ENCODE assay signal across 8 cellular contexts in genomic region chr1:101236546-101237228, GRCh38. TPM values are rescaled to one million over a fixed set of nuclear protein-coding genes. Genes with fewer than 3 reads are reported as not detected.
A peak's percentile ranks its signal among the peaks of the same experiment; 100 is the strongest.
DNase-seq lines count a peak whose midpoint lies in the region; ATAC-seq, FAIRE-seq and TF ChIP-seq lines count a peak whose summit lies in the region.

Gene S1PR1, plus strand, starts transcription at chr1:101237019. Its CDS starts 1,966 bp downstream, at chr1:101238985.

- TF ChIP-seq CTCF in AG04450 (IDR thresholded peaks at IDR 0.05; ENCODE audit: low read depth, low read length) (no peak), K562 (IDR thresholded peaks at IDR 0.05 in 2 of 3, conservative IDR thresholded peaks at IDR 0.05 in 1 of 3; ENCODE audit: insufficient read depth in 2 of 3, low read depth in 1 of 3, low read length in 3 of 3) (no peak)

- no TSS peak for BruUV-seq in K562 (replicated peaks; lab: Mats Ljungman, UMichigan)

- in situ Hi-C loops in K562 (cut with MboI): loop anchor here (5.0 kb wide), 1 partner anchor 51 kb away; no protein-coding TSS in a partner anchor

- H2AFZ ChIP-seq in K562 (ENCODE audit: low read depth, low read length): peak within 1 kb of the TSS; percentile 67

- H3K4me2 ChIP-seq in K562 (ENCODE audit: insufficient read depth, low read length) (peak within 1 kb of the TSS; percentile 50), skeletal muscle satellite cell (ENCODE audit: low read length) (peak within 1 kb of the TSS; percentile 90)

- H4K20me1 ChIP-seq in K562 (replicated peaks; ENCODE audit: control insufficient read depth, insufficient read depth, low read length): no peaks in the 10 kb centered on the region

- no peak for TF ChIP-seq EP300 in K562 (IDR thresholded peaks at IDR 0.05; ENCODE audit: low read length)

- H3K27ac ChIP-seq in AG04450 (ENCODE audit: low read depth, low read length): peak within 1 kb of the TSS; percentile 70
- no peak within 1 kb of the TSS for H3K27ac ChIP-seq in K562 (ENCODE audit: extremely low read depth, low read depth, low read length)

- no peaks in the 10 kb centered on the region for H3K79me2 ChIP-seq in K562 (ENCODE audit: control insufficient read depth, insufficient read depth, low read length)

- H3K9me3 ChIP-seq in AG04450 (ENCODE audit: control insufficient read depth, insufficient read depth, low read length): no peaks in the 10 kb centered on the region; the same call in 1 of the 2 replicates
- no peaks in the 10 kb centered on the region for H3K9me3 ChIP-seq in K562 (replicated peaks; ENCODE audit: control insufficient read depth, insufficient read depth, low read depth, low read length)
- no peaks in the 10 kb centered on the region for H3K9me3 ChIP-seq in iPS-15b (ENCODE audit: control insufficient read depth, insufficient read depth, low read length)
- no peaks in the 10 kb centered on the region for H3K9me3 ChIP-seq in skeletal muscle satellite cell (replicated peaks; ENCODE audit: low read length)

- WGBS in K562 (ENCODE audit: insufficient coverage, low coverage, missing lambda C conversion rate): 1% methylated on average over 45 of the region's 45 CpGs

- no peaks in the 10 kb centered on the region for H3K9me1 ChIP-seq in K562 (ENCODE audit: control insufficient read depth, insufficient read depth, low read length)

- ATAC-seq in GM19324 (IDR thresholded peaks at IDR 0.05; ENCODE audit: low FRiP score, unreplicated experiment) (peak; percentile 30), HG03439 (IDR thresholded peaks at IDR 0.05; ENCODE audit: unreplicated experiment) (peak; percentile 18), K562 (peak; percentile 44)

- no peak for TF ChIP-seq RAD21 in K562 (CRISPR knock-in tag; conservative IDR thresholded peaks at IDR 0.05 in 1 of 2, IDR thresholded peaks at IDR 0.05 in 1 of 2)

- H3K9ac ChIP-seq in K562 (ENCODE audit: insufficient read depth in 1 of 2, low read depth in 2 of 2, low read length in 2 of 2) (peak within 1 kb of the TSS in 1 of 2 experiments; percentile 84; a peak in 2 of 4 replicates), iPS-15b (ENCODE audit: low read depth, low read length) (peak within 1 kb of the TSS; percentile 62), skeletal muscle satellite cell (ENCODE audit: low read depth, low read length) (peak within 1 kb of the TSS; percentile 92)

- no peaks in the 10 kb centered on the region for H3K27me3 ChIP-seq in AG04450 (ENCODE audit: control insufficient read depth, insufficient read depth, low read length)
- H3K27me3 ChIP-seq in K562 (ENCODE audit: control insufficient read depth in 2 of 2, insufficient read depth in 2 of 2, low read length in 2 of 2): peaks cover 0 to 23% of the 10 kb centered on the region in 2 experiments; a peak in 4 of 5 replicates
- H3K27me3 ChIP-seq in iPS-15b (ENCODE audit: control insufficient read depth, insufficient read depth, low read length): peaks cover 34% of the 10 kb centered on the region
- H3K27me3 ChIP-seq in skeletal muscle satellite cell (ENCODE audit: control insufficient read depth, insufficient read depth, low read length): no peaks in the 10 kb centered on the region

- intact Hi-C loops in K562 (cut with micrococcal nuclease): loop anchor here (1.0 to 5.0 kb wide), 3 partner anchors 44 to 209 kb away; partner anchors contain the start of gene DPH5

- no peak for FAIRE-seq in K562 (lab: Jason Lieb, UNC)

- DNase-seq in AG04450 (ENCODE audit: low read depth, low spot score): no peak
- peak; percentile 73 for DNase-seq in T-helper 22 cell (ENCODE audit: low read depth)
- peak in 1 of 4 experiments; percentile 18 for DNase-seq in K562 (ENCODE audit: extremely low read depth in 1 of 4, low spot score in 3 of 4)
- no peak for DNase-seq in NCI-H187 (lab: John Stamatoyannopoulos, UW)

- CTCF ChIA-PET in AG04450 (lab: Charles Lee): interaction anchor here (0.7 to 5.0 kb wide), 5 partner anchors 15 to 758 kb away, joined by 3 to 73 read pairs (median 3); no protein-coding TSS in a partner anchor
- CTCF ChIA-PET in K562 (lab: Yijun Ruan, JAX; ENCODE audit: low intra/inter-chr PET ratio): no interaction called here

- H3K36me3 ChIP-seq in K562 (ENCODE audit: control insufficient read depth, insufficient read depth, low read length) (no peaks in the 10 kb centered on the region), iPS-15b (ENCODE audit: control insufficient read depth, insufficient read depth, low read length) (no peaks in the 10 kb centered on the region), skeletal muscle satellite cell (ENCODE audit: insufficient read depth, low read length) (peaks cover 22% of the 10 kb centered on the region)

- H3K4me1 ChIP-seq in K562 (replicated peaks in 1 of 2; ENCODE audit: control insufficient read depth in 2 of 2, insufficient read depth in 2 of 2, low read length in 2 of 2): peaks cover 9 to 27% of the 10 kb centered on the region in 2 experiments; a peak in 4 of 5 replicates
- peaks cover 6% of the 10 kb centered on the region for H3K4me1 ChIP-seq in iPS-15b (ENCODE audit: control insufficient read depth, insufficient read depth, low read length)
- peaks cover 10% of the 10 kb centered on the region for H3K4me1 ChIP-seq in skeletal muscle satellite cell (ENCODE audit: control insufficient read depth, insufficient read depth, low read length)

- no peak for TF ChIP-seq POLR2A in K562 (conservative IDR thresholded peaks at IDR 0.05)

- H3K4me3 ChIP-seq in AG04450 (ENCODE audit: low read depth, low read length) (peak within 1 kb of the TSS; percentile 80), K562 (peak within 1 kb of the TSS; percentile 27), iPS-15b (ENCODE audit: low read depth, low read length) (peak within 1 kb of the TSS; percentile 74), skeletal muscle satellite cell (ENCODE audit: low read length) (peak within 1 kb of the TSS; percentile 87)

- POLR2A ChIA-PET in AG04450 (lab: Yijun Ruan, JAX) (interaction anchor here (0.7 to 2.5 kb wide), 8 partner anchors 36 to 326 kb away, joined by 3 to 17 read pairs (median 5); partner anchors contain the start of gene DPH5), K562 (lab: Yijun Ruan, JAX) (no interaction called here)

TF ChIP-seq in K562, 482 proteins besides CTCF, POLR2A, EP300 and RAD21 (continues in another document):
- TF ChIP-seq UBTF (IDR thresholded peaks at IDR 0.05; ENCODE audit: borderline replicate concordance in 1 of 2, low read depth in 2 of 2, low read length in 2 of 2): 0 out of 4 replicates have a peak, but pooled peaks of 1 of the 2 experiments have one; percentile 28
- peak; percentile 97 for TF ChIP-seq CBX8 (IDR thresholded peaks at IDR 0.05; ENCODE audit: borderline replicate concordance, extremely low read depth, low read depth, low read length, poor library complexity, severe bottlenecking)
- 0 out of 2 replicates have a peak, but pooled peaks have one; percentile 9 for TF ChIP-seq VEZF1 (CRISPR knock-in tag; IDR thresholded peaks at IDR 0.05)
- TF ChIP-seq HEY1 (CRISPR knock-in tag; IDR thresholded peaks at IDR 0.05; ENCODE audit: borderline replicate concordance): no peak
- TF ChIP-seq TBL1XR1 (IDR thresholded peaks at IDR 0.05; ENCODE audit: low read length in 2 of 2): no peak

RNA-seq across cellular contexts. Expression of gene S1PR1, which starts in this region (rescaled TPM):
- polyA plus RNA-seq in AG04450 (2011; rRNA removed) (35.8 and 38.1 TPM in 2 replicates), K562 (2011; rRNA removed) (0.85 and 1.0 TPM in 2 replicates), K562 (2014; fragmentation: Illumina TruSeq; extraction: Trizol) (0.43 and 0.54 TPM in 2 replicates), K562 (2014; fragmentation: Nextera tagmentation; extraction: Ambion mirVana) (under 1 TPM; 0.22 to 0.51 TPM), K562 (2014; rRNA removed) (0.32 and 0.34 TPM in 2 replicates)
- polyA minus RNA-seq in AG04450 (2011; rRNA and poly(A)+ RNA removed): 43.7 and 50.3 TPM in 2 replicates
- total RNA-seq in K562 (2011; cell fraction: chromatin; rRNA removed; ENCODE audit: low replicate concordance): 0.93 and 1.5 TPM in 2 replicates
- 0.92 and 1.3 TPM in 2 replicates for total RNA-seq in K562 (2011; cell fraction: nucleolus; rRNA removed)
- 0.61 and 0.73 TPM in 2 replicates for total RNA-seq in K562 (2011; cell fraction: nucleoplasm; rRNA removed)
- total RNA-seq in K562 (2014; rRNA removed) (0.36 and 0.41 TPM in 2 replicates), K562 (2014; rRNA removed; fragmentation: Illumina TruSeq; extraction: Trizol) (0.29 and 0.32 TPM in 2 replicates), K562 (2015; rRNA removed; fragmentation: Illumina TruSeq; extraction: Trizol) (1.2 TPM in 2 replicates), K562 (2021) (0.73 and 1.1 TPM in 2 replicates)
- 1.4 and 1.7 TPM in 2 replicates for polyA plus RNA-seq in K562 (2011; cell fraction: cytosol; rRNA removed)
- polyA plus RNA-seq in K562 (2011; cell fraction: nucleus; rRNA removed): 2.9 and 4.5 TPM in 2 replicates
- 1.6 and 1.9 TPM in 2 replicates for polyA plus RNA-seq in K562 (2012)
- polyA minus RNA-seq in K562 (2011; rRNA and poly(A)+ RNA removed): 1.7 TPM in 2 replicates
- 0.95 TPM in 1 of 2 replicates, not detected in the other for polyA minus RNA-seq in K562 (2011; cell fraction: cytosol; rRNA and poly(A)+ RNA removed)
- polyA minus RNA-seq in K562 (2011; cell fraction: nucleus; rRNA and poly(A)+ RNA removed): 2.7 and 3.4 TPM in 2 replicates
- 0.44 and 1.3 TPM in 2 replicates for total RNA-seq in skeletal muscle satellite cell (2012; rRNA removed)

Comparison
In these comparisons a context has a peak if more than half of its experiments do, and no peak if none do; other contexts are left out.
1. H3K4me3 ChIP-seq: peak in every context shown above with its lines; median percentile 87 in skeletal muscle satellite cell; 80 in AG04450; 74 in iPS-15b; 27 in K562.